ENCODE assay signal across 13 cellular contexts in genomic region chr7:114825423-114825951, GRCh38.
DNase-seq lines count a peak whose midpoint lies in the region; ATAC-seq and TF ChIP-seq lines count a peak whose summit lies in the region.
"Had no signal": no experiment of that assay in that cellular context is flagged by ENCODE, and none has a peak within 500 bp of the region (broad histone marks: within the 10 kb centered on the region; RNA-seq: fewer than 3 reads in every experiment).

No MANE protein-coding gene starts in this region.

- no peaks in the 10 kb centered on the region for H3K79me2 ChIP-seq in neural progenitor cell (ENCODE audit: low read depth)

- H3K9ac ChIP-seq in HUES6 (ENCODE audit: low read length) = no peak overlapping the region
- no peak overlapping the region for H3K9ac ChIP-seq in neural progenitor cell

- POLR2A ChIA-PET in A673 (lab: Charles Lee; ENCODE audit: low non-redundant PET) (no interaction called here), RWPE1 (lab: Yijun Ruan, JAX; ENCODE audit: low non-redundant PET) (no interaction called here)
- POLR2A ChIA-PET in activated CD8-positive, alpha-beta T cell treated with anti-CD3 and anti-CD28 coated beads, Interleukin-2, amount 10 ng/mL, durations not matched to agents 7 days and 5 days (lab: Charles Lee) = no interaction called here

- H3K9me3 ChIP-seq in A673 (ENCODE audit: low read depth, low read length, poor library complexity, severe bottlenecking) (no peaks in the 10 kb centered on the region), HUES6 (ENCODE audit: control insufficient read depth, insufficient read depth, low read depth, low read length) (peaks cover 8% of the 10 kb centered on the region; the same call in 1 of the 2 replicates), neural progenitor cell (ENCODE audit: low read depth) (no peaks in the 10 kb centered on the region)
- H3K9me3 ChIP-seq: BE2C had no signal

- TF ChIP-seq CTCF in A673 (conservative IDR thresholded peaks at IDR 0.05; ENCODE audit: low read depth, low read length) (0 out of 2 replicates have a peak, but pooled peaks have one; percentile 26), neural progenitor cell (IDR thresholded peaks at IDR 0.05) (peak; percentile 38), RWPE1 (conservative IDR thresholded peaks at IDR 0.05; ENCODE audit: low read depth) (no peak)

- H3K27me3 Mint-ChIP-seq in activated CD8-positive, alpha-beta T cell treated with anti-CD3 and anti-CD28 coated beads, Interleukin-2, amount 10 ng/mL, durations not matched to agents 7 days and 5 days (ENCODE audit: low read depth) = no peaks in the 10 kb centered on the region
- peaks cover 3% of the 10 kb centered on the region for H3K27me3 Mint-ChIP-seq in neural progenitor cell (ENCODE audit: insufficient read depth, low read depth)

- H3K4me1 ChIP-seq in A673 (ENCODE audit: insufficient read depth, low read length, poor library complexity, severe bottlenecking) = no peaks in the 10 kb centered on the region
- H3K4me1 ChIP-seq in HUES6 (ENCODE audit: control insufficient read depth, insufficient read depth, low read length) = peaks cover 28% of the 10 kb centered on the region
- no peaks in the 10 kb centered on the region for H3K4me1 ChIP-seq in neural progenitor cell
- H3K4me1 ChIP-seq: BE2C, upper lobe of right lung had no signal

- no peaks in the 10 kb centered on the region for H3F3A ChIP-seq in neural progenitor cell (ENCODE audit: low read depth)

- no peaks in the 10 kb centered on the region for H4K20me1 ChIP-seq in neural progenitor cell (ENCODE audit: low read depth)

- H3K36me3 ChIP-seq in A673 (ENCODE audit: insufficient read depth, low read length, poor library complexity, severe bottlenecking) (no peaks in the 10 kb centered on the region), HUES6 (ENCODE audit: control insufficient read depth, insufficient read depth, low read length) (no peaks in the 10 kb centered on the region), neural progenitor cell (no peaks in the 10 kb centered on the region)
- H3K36me3 ChIP-seq: BE2C, upper lobe of right lung had no signal

- no peaks in the 10 kb centered on the region for H3K27me3 ChIP-seq in A673 (replicated peaks; ENCODE audit: insufficient read depth, low read depth, low read length, poor library complexity)
- H3K27me3 ChIP-seq in HUES6 (ENCODE audit: control insufficient read depth, insufficient read depth, low read length) = no peaks in the 10 kb centered on the region
- H3K27me3 ChIP-seq in neural progenitor cell = no peaks in the 10 kb centered on the region
- H3K27me3 ChIP-seq: BE2C, upper lobe of right lung had no signal

- no peak for ATAC-seq in activated CD8-positive, alpha-beta T cell treated with anti-CD3 and anti-CD28 coated beads, Interleukin-2, amount 10 ng/mL, durations not matched to agents 7 days and 5 days
- no peak for ATAC-seq in HG03565 (IDR thresholded peaks at IDR 0.05; ENCODE audit: unreplicated experiment)
- ATAC-seq: upper lobe of right lung had no signal

- H3K27ac Mint-ChIP-seq in activated CD8-positive, alpha-beta T cell treated with anti-CD3 and anti-CD28 coated beads, Interleukin-2, amount 10 ng/mL, durations not matched to agents 7 days and 5 days = no peak overlapping the region
- no peak overlapping the region for H3K27ac Mint-ChIP-seq in neural progenitor cell
- H3K27ac Mint-ChIP-seq: nephron had no signal

- BruUV-seq in A673 (replicated peaks; lab: Mats Ljungman, UMichigan) = no TSS peak

- H3K4me3 ChIP-seq in A673 (ENCODE audit: low read depth, low read length, poor library complexity, severe bottlenecking) (no peak overlapping the region), HUES6 (ENCODE audit: low read depth, low read length) (no peak overlapping the region), neural progenitor cell (no peak overlapping the region)
- H3K4me3 ChIP-seq: upper lobe of right lung had no signal

- DNase-seq in A673 (ENCODE audit: low spot score) = no peak
- peak; percentile 23 for DNase-seq in activated CD8-positive, alpha-beta T cell treated with anti-CD3 and anti-CD28 coated beads, Interleukin-2, amount 10 ng/mL, durations not matched to agents 7 days and 5 days
- DNase-seq in neural progenitor cell (ENCODE audit: low spot score) = peak; percentile 20
- no peak for DNase-seq in HCEC 1CT
- DNase-seq in dedifferentiated amniotic fluid mesenchymal stem cell (ENCODE audit: extremely low spot score) = no peak
- no peak for DNase-seq in RWPE1 (ENCODE audit: low spot score)
- DNase-seq: BE2C, islet precursor cell, NCI-H1092 treated with DMSO at 0.1 percent for 48 hours, upper lobe of right lung had no signal

- peaks cover 7% of the 10 kb centered on the region for H3K4me1 Mint-ChIP-seq in activated CD8-positive, alpha-beta T cell treated with anti-CD3 and anti-CD28 coated beads, Interleukin-2, amount 10 ng/mL, durations not matched to agents 7 days and 5 days (ENCODE audit: low read depth)
- H3K4me1 Mint-ChIP-seq in neural progenitor cell = peaks cover 4% of the 10 kb centered on the region

- CTCF ChIA-PET in A673 (lab: Charles Lee) (no interaction called here), RWPE1 (lab: Yijun Ruan, JAX) (no interaction called here)
- CTCF ChIA-PET in activated CD8-positive, alpha-beta T cell treated with anti-CD3 and anti-CD28 coated beads, Interleukin-2, amount 10 ng/mL, durations not matched to agents 7 days and 5 days (lab: Charles Lee) = no interaction called here

- H3K4me2 ChIP-seq in neural progenitor cell = no peak overlapping the region

- peaks cover 10% of the 10 kb centered on the region for H3K9me3 Mint-ChIP-seq in activated CD8-positive, alpha-beta T cell treated with anti-CD3 and anti-CD28 coated beads, Interleukin-2, amount 10 ng/mL, durations not matched to agents 7 days and 5 days (ENCODE audit: insufficient read depth)
- peaks cover 13% of the 10 kb centered on the region for H3K9me3 Mint-ChIP-seq in neural progenitor cell

- no peak overlapping the region for H2AFZ ChIP-seq in neural progenitor cell (replicated peaks)

- intact Hi-C loops in A673 (cut with micrococcal nuclease; ENCODE audit: unreplicated experiment) = no loop called here

- H3K4me3 Mint-ChIP-seq in activated CD8-positive, alpha-beta T cell treated with anti-CD3 and anti-CD28 coated beads, Interleukin-2, amount 10 ng/mL, durations not matched to agents 7 days and 5 days = no peak overlapping the region
- H3K4me3 Mint-ChIP-seq in neural progenitor cell = no peak overlapping the region
- H3K4me3 Mint-ChIP-seq: nephron had no signal

- H3K27ac ChIP-seq in A673 (ENCODE audit: low read depth, low read length, poor library complexity, severe bottlenecking) = no peak overlapping the region
- H3K27ac ChIP-seq in HUES6 (ENCODE audit: low read depth, low read length) = peak overlapping the region; percentile 32; the same call in 1 of the 2 replicates
- no peak overlapping the region for H3K27ac ChIP-seq in neural progenitor cell
- H3K27ac ChIP-seq in RWPE1 = no peak overlapping the region
- H3K27ac ChIP-seq: upper lobe of right lung had no signal

- peaks cover 10% of the 10 kb centered on the region for H3K36me3 Mint-ChIP-seq in activated CD8-positive, alpha-beta T cell treated with anti-CD3 and anti-CD28 coated beads, Interleukin-2, amount 10 ng/mL, durations not matched to agents 7 days and 5 days (ENCODE audit: low read depth)
- peaks cover 2% of the 10 kb centered on the region for H3K36me3 Mint-ChIP-seq in neural progenitor cell

Comparison
In these comparisons a context has a peak if more than half of its experiments do, and no peak if none do; other contexts are left out.
1. DNase-seq: peak in activated CD8-positive, alpha-beta T cell treated with anti-CD3 and anti-CD28 coated beads, Interleukin-2, amount 10 ng/mL, durations not matched to agents 7 days and 5 days (single experiment) and neural progenitor cell (single experiment); none in A673 (single experiment), HCEC 1CT (single experiment), dedifferentiated amniotic fluid mesenchymal stem cell (single experiment) and RWPE1 (single experiment).